Comparison of ENCODE assay signal across 11 cellular contexts in genomic region chr10:101330236-101331225, GRCh38. TPM values are rescaled to one million over a fixed set of nuclear protein-coding genes. Genes with fewer than 3 reads are reported as not detected.
DNase-seq lines count a peak whose midpoint lies in the region; ATAC-seq and TF ChIP-seq lines count a peak whose summit lies in the region.
"Had no signal": no experiment of that assay in that cellular context is flagged by ENCODE, and none has a peak within 500 bp of the region (broad histone marks: within the 10 kb centered on the region; RNA-seq: fewer than 3 reads in every experiment).

No MANE protein-coding gene starts in this region.

- H2AK5ac ChIP-seq in neuronal stem cell (ENCODE audit: low read depth, low read length) = no peak overlapping the region

- H3K79me1 ChIP-seq in neuronal stem cell (ENCODE audit: low read depth, low read length) = no peaks in the 10 kb centered on the region

- H3K36me3 Mint-ChIP-seq in naive thymus-derived CD8-positive, alpha-beta T cell = no peaks in the 10 kb centered on the region
- H3K36me3 Mint-ChIP-seq: CD4-positive, CD25-positive, alpha-beta regulatory T cell had no signal

- ATAC-seq in esophagus mucosa = peak; percentile 81
- no peak for ATAC-seq in naive thymus-derived CD8-positive, alpha-beta T cell
- ATAC-seq: activated naive CD8-positive, alpha-beta T cell treated with anti-CD3 and anti-CD28 coated beads, Interleukin-2, amount 50 U/mL, for 24 hours had no signal

- H2BK12ac ChIP-seq in neuronal stem cell (ENCODE audit: low read length) = no peak overlapping the region

- H4K91ac ChIP-seq in neuronal stem cell (ENCODE audit: low read depth, low read length, poor library complexity) = no peak overlapping the region

- H3K4me1 Mint-ChIP-seq in naive thymus-derived CD8-positive, alpha-beta T cell = no peaks in the 10 kb centered on the region
- H3K4me1 Mint-ChIP-seq: activated naive CD8-positive, alpha-beta T cell treated with anti-CD3 and anti-CD28 coated beads, Interleukin-2, amount 50 U/mL, for 24 hours; CD4-positive, CD25-positive, alpha-beta regulatory T cell had no signal

- no peak overlapping the region for H2BK15ac ChIP-seq in neuronal stem cell (ENCODE audit: low read length)

- WGBS in neuronal stem cell (ENCODE audit: extremely low coverage in 2 of 2, insufficient read length in 2 of 2, insufficient replicate concordance in 1 of 2), 2 donors = no CpG with 5 or more reads among the region's 18 CpGs

- H2BK120ac ChIP-seq in neuronal stem cell (ENCODE audit: low read depth, low read length) = no peak overlapping the region

- H2AFZ ChIP-seq in OCI-LY3 (ENCODE audit: low read depth, low read length) (no peak overlapping the region), neuronal stem cell (ENCODE audit: low read length) (peak overlapping the region; percentile 53)

- H3K14ac ChIP-seq in neuronal stem cell (ENCODE audit: low read length) = no peak overlapping the region

- H3K4me1 ChIP-seq in OCI-LY3 (ENCODE audit: low read length) = no peaks in the 10 kb centered on the region
- H3K4me1 ChIP-seq in neuronal stem cell (ENCODE audit: control insufficient read depth in 2 of 2, insufficient read depth in 1 of 2, low read depth in 1 of 2, low read length in 2 of 2) = no peaks in the 10 kb centered on the region

- H4K20me1 ChIP-seq in OCI-LY3 (ENCODE audit: insufficient read depth, low read length) = no peaks in the 10 kb centered on the region

- no peak overlapping the region for H4K8ac ChIP-seq in neuronal stem cell (ENCODE audit: low read depth, low read length)

- H2BK5ac ChIP-seq in neuronal stem cell (ENCODE audit: low read length) = peak overlapping the region; percentile 72

- H3K9ac ChIP-seq in OCI-LY3 (ENCODE audit: low read length) (no peak overlapping the region), neuronal stem cell (ENCODE audit: low read depth, low read length, poor library complexity) (no peak overlapping the region)

- H3K27me3 ChIP-seq in OCI-LY3 (ENCODE audit: low read depth, low read length) = no peaks in the 10 kb centered on the region
- H3K27me3 ChIP-seq in neuronal stem cell (ENCODE audit: control insufficient read depth in 3 of 3, insufficient read depth in 3 of 3, low read depth in 1 of 3, low read length in 3 of 3) = peaks cover 0 to 47% (median 0%) of the 10 kb centered on the region in 3 experiments

- H3K4me3 Mint-ChIP-seq in naive thymus-derived CD8-positive, alpha-beta T cell = no peak overlapping the region
- H3K4me3 Mint-ChIP-seq: activated naive CD8-positive, alpha-beta T cell treated with anti-CD3 and anti-CD28 coated beads, Interleukin-2, amount 50 U/mL, for 24 hours; CD4-positive, CD25-positive, alpha-beta regulatory T cell had no signal

- no peak overlapping the region for H3K18ac ChIP-seq in neuronal stem cell (ENCODE audit: low read length)

- H3K79me2 ChIP-seq in OCI-LY3 (ENCODE audit: low read length) = no peaks in the 10 kb centered on the region

- no peak overlapping the region for H3K4ac ChIP-seq in neuronal stem cell (ENCODE audit: low read length)

- H3K4me3 ChIP-seq in OCI-LY3 (ENCODE audit: low read length) (no peak overlapping the region), neuronal stem cell (ENCODE audit: low read length in 2 of 2) (no peak overlapping the region), coronary artery (no peak overlapping the region)

- POLR2A ChIA-PET in naive thymus-derived CD8-positive, alpha-beta T cell (lab: Charles Lee) = interaction anchor here (1.1 kb wide), 1 partner anchor 25 kb away, joined by 3 read pairs; no protein-coding TSS in a partner anchor

- H3K4me2 ChIP-seq in OCI-LY3 (ENCODE audit: low read length) = 0 out of 2 replicates have a peak overlapping the region, but pooled peaks have one; percentile 14
- H3K4me2 ChIP-seq in neuronal stem cell (ENCODE audit: insufficient read depth, low read length, poor library complexity, severe bottlenecking) = no peak overlapping the region

- no peaks in the 10 kb centered on the region for H3K36me3 ChIP-seq in OCI-LY3 (replicated peaks; ENCODE audit: low read depth, low read length)
- H3K36me3 ChIP-seq in neuronal stem cell (replicated peaks in 1 of 2; ENCODE audit: control insufficient read depth in 2 of 2, insufficient read depth in 2 of 2, low read length in 2 of 2) = no peaks in the 10 kb centered on the region

- no peaks in the 10 kb centered on the region for H3K9me3 ChIP-seq in OCI-LY3 (ENCODE audit: insufficient read depth, low read length)
- H3K9me3 ChIP-seq in neuronal stem cell (replicated peaks in 1 of 2; ENCODE audit: control insufficient read depth in 2 of 2, insufficient read depth in 1 of 2, low read depth in 1 of 2, low read length in 2 of 2) = no peaks in the 10 kb centered on the region

- H3K27ac ChIP-seq in OCI-LY3 (ENCODE audit: low read length) = no peak overlapping the region
- H3K27ac ChIP-seq in neuronal stem cell (replicated peaks; ENCODE audit: low read length) = no peak overlapping the region
- H3K27ac ChIP-seq in coronary artery = no peak overlapping the region

- H3K23ac ChIP-seq in neuronal stem cell (ENCODE audit: low read depth, low read length, poor library complexity) = no peak overlapping the region

- peaks cover 0 to 29% (median 5%) of the 10 kb centered on the region in 5 donors for H3K27me3 Mint-ChIP-seq in naive thymus-derived CD8-positive, alpha-beta T cell

- TF ChIP-seq CTCF in OCI-LY3 (IDR thresholded peaks at IDR 0.05; ENCODE audit: low read depth, low read length) = no peak
- no peak for TF ChIP-seq CTCF in coronary artery (IDR thresholded peaks at IDR 0.05)

- H3K9me3 Mint-ChIP-seq in naive thymus-derived CD8-positive, alpha-beta T cell = peaks cover 0 to 6% (median 0%) of the 10 kb centered on the region in 9 donors
- H3K9me3 Mint-ChIP-seq: activated naive CD8-positive, alpha-beta T cell treated with anti-CD3 and anti-CD28 coated beads, Interleukin-2, amount 50 U/mL, for 24 hours; CD4-positive, CD25-positive, alpha-beta regulatory T cell had no signal

- DNase-seq in EH (ENCODE audit: low read depth) (peak; percentile 48), neuronal stem cell (ENCODE audit: low spot score) (no peak), SKM-1 (lab: John Stamatoyannopoulos, UW; ENCODE audit: unreplicated experiment) (no peak), coronary artery (ENCODE audit: low spot score) (no peak), NCI-H2107 treated with DMSO at 0.1 percent for 48 hours (lab: John Stamatoyannopoulos, UW; ENCODE audit: unreplicated experiment) (no peak)
- no peak for DNase-seq in naive thymus-derived CD8-positive, alpha-beta T cell
- DNase-seq: activated naive CD8-positive, alpha-beta T cell treated with anti-CD3 and anti-CD28 coated beads, Interleukin-2, amount 50 U/mL, for 24 hours; CD4-positive, CD25-positive, alpha-beta regulatory T cell; NCI-H1436 had no signal

- H3K27ac Mint-ChIP-seq in naive thymus-derived CD8-positive, alpha-beta T cell = no peak overlapping the region
- H3K27ac Mint-ChIP-seq: activated naive CD8-positive, alpha-beta T cell treated with anti-CD3 and anti-CD28 coated beads, Interleukin-2, amount 50 U/mL, for 24 hours; CD4-positive, CD25-positive, alpha-beta regulatory T cell had no signal

RNA-seq across cellular contexts. Expression of gene BTRC, which starts 23.4 kb away (rescaled TPM):
- total RNA-seq in esophagus mucosa = 19.0 TPM
- 8.3 TPM for polyA plus RNA-seq in neuronal stem cell (2013, experiment 1 of 2)
- 8.2 TPM for polyA plus RNA-seq in neuronal stem cell (2013, experiment 2 of 2)
- total RNA-seq in naive thymus-derived CD8-positive, alpha-beta T cell = 10 to 100 TPM; 23.3 to 23.8 TPM
- polyA plus RNA-seq in naive thymus-derived CD8-positive, alpha-beta T cell = 10 to 100 TPM in 1 of 3 donors, 1 to 10 TPM in 2; 7.9 to 11.0 (median 8.6) TPM
